Comparison of ENCODE assay signal across 1 cellular context in genomic region chr1:19987719-19988118, GRCh38.
TF ChIP-seq lines count a peak whose summit lies in the region.

No MANE protein-coding gene starts in this region.

TF ChIP-seq in HepG2, 621 proteins besides CTCF, POLR2A, EP300 and RAD21 (continued from another document and continues in another):
- TF ChIP-seq ZNF784 (CRISPR knock-in tag; IDR thresholded peaks at IDR 0.05; ENCODE audit: borderline replicate concordance) (no peak), SIN3B (IDR thresholded peaks at IDR 0.05; ENCODE audit: low read length) (no peak), NKX3-1 (CRISPR knock-in tag; IDR thresholded peaks at IDR 0.05) (peak; percentile 82; the same call in 1 of the 2 replicates), ZNF558 (CRISPR knock-in tag; IDR thresholded peaks at IDR 0.05; ENCODE audit: borderline replicate concordance) (no peak), ZNF878 (CRISPR knock-in tag; IDR thresholded peaks at IDR 0.05) (peak; percentile 69; the same call in 1 of the 2 replicates), KDM6A (CRISPR knock-in tag; IDR thresholded peaks at IDR 0.05; ENCODE audit: low read depth) (peak; percentile 65; the same call in 1 of the 2 replicates), SKI (IDR thresholded peaks at IDR 0.05; ENCODE audit: partially characterized antibody) (peak; percentile 99), GMEB1 (CRISPR knock-in tag; IDR thresholded peaks at IDR 0.05; ENCODE audit: borderline replicate concordance) (no peak), ZNF768 (CRISPR knock-in tag; IDR thresholded peaks at IDR 0.05) (no peak), ISL2 (CRISPR knock-in tag; IDR thresholded peaks at IDR 0.05) (peak; percentile 98), ZBTB25 (CRISPR knock-in tag; IDR thresholded peaks at IDR 0.05) (peak; percentile 88), ZNF83 (CRISPR knock-in tag; IDR thresholded peaks at IDR 0.05; ENCODE audit: borderline replicate concordance) (no peak), NR0B2 (CRISPR knock-in tag; IDR thresholded peaks at IDR 0.05) (no peak), HDAC2 (CRISPR knock-in tag; IDR thresholded peaks at IDR 0.05) (peak; percentile 91), MBD4 (IDR thresholded peaks at IDR 0.05; ENCODE audit: borderline replicate concordance, low read length) (no peak), RARA (CRISPR knock-in tag; IDR thresholded peaks at IDR 0.05) (peak; percentile 100), ATF4 (CRISPR knock-in tag; IDR thresholded peaks at IDR 0.05) (peak in 1 of 2 experiments; percentile 76; a peak in 2 of 4 replicates), KDM3A (CRISPR knock-in tag; IDR thresholded peaks at IDR 0.05; ENCODE audit: low read depth) (peak; percentile 36; the same call in 1 of the 2 replicates), FOXO4 (CRISPR knock-in tag; conservative IDR thresholded peaks at IDR 0.05) (no peak), SMAD3 (CRISPR knock-in tag; IDR thresholded peaks at IDR 0.05) (peak; percentile 53; the same call in 1 of the 2 replicates), ZNF569 (CRISPR knock-in tag; IDR thresholded peaks at IDR 0.05; ENCODE audit: borderline replicate concordance) (no peak), TGIF2 (CRISPR knock-in tag; IDR thresholded peaks at IDR 0.05) (0 out of 2 replicates have a peak, but pooled peaks have one; percentile 53)
- TF ChIP-seq, protein P1, sequence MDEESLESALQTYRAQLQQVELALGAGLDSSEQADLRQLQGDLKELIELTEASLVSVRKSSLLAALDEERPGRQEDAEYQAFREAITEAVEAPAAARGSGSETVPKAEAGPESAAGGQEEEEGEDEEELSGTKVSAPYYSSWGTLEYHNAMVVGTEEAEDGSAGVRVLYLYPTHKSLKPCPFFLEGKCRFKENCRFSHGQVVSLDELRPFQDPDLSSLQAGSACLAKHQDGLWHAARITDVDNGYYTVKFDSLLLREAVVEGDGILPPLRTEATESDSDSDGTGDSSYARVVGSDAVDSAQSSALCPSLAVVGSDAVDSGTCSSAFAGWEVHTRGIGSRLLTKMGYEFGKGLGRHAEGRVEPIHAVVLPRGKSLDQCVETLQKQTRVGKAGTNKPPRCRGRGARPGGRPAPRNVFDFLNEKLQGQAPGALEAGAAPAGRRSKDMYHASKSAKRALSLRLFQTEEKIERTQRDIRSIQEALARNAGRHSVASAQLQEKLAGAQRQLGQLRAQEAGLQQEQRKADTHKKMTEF (CRISPR knock-in tag; IDR thresholded peaks at IDR 0.05): peak; percentile 88
- TF ChIP-seq, protein P2, sequence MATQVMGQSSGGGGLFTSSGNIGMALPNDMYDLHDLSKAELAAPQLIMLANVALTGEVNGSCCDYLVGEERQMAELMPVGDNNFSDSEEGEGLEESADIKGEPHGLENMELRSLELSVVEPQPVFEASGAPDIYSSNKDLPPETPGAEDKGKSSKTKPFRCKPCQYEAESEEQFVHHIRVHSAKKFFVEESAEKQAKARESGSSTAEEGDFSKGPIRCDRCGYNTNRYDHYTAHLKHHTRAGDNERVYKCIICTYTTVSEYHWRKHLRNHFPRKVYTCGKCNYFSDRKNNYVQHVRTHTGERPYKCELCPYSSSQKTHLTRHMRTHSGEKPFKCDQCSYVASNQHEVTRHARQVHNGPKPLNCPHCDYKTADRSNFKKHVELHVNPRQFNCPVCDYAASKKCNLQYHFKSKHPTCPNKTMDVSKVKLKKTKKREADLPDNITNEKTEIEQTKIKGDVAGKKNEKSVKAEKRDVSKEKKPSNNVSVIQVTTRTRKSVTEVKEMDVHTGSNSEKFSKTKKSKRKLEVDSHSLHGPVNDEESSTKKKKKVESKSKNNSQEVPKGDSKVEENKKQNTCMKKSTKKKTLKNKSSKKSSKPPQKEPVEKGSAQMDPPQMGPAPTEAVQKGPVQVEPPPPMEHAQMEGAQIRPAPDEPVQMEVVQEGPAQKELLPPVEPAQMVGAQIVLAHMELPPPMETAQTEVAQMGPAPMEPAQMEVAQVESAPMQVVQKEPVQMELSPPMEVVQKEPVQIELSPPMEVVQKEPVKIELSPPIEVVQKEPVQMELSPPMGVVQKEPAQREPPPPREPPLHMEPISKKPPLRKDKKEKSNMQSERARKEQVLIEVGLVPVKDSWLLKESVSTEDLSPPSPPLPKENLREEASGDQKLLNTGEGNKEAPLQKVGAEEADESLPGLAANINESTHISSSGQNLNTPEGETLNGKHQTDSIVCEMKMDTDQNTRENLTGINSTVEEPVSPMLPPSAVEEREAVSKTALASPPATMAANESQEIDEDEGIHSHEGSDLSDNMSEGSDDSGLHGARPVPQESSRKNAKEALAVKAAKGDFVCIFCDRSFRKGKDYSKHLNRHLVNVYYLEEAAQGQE (IDR thresholded peaks at IDR 0.05; ENCODE audit: borderline replicate concordance in 1 of 2, low read depth in 1 of 2, low read length in 2 of 2): peak in 1 of 2 experiments; percentile 57; a peak in 1 of 4 replicates
- TF ChIP-seq, protein P3, sequence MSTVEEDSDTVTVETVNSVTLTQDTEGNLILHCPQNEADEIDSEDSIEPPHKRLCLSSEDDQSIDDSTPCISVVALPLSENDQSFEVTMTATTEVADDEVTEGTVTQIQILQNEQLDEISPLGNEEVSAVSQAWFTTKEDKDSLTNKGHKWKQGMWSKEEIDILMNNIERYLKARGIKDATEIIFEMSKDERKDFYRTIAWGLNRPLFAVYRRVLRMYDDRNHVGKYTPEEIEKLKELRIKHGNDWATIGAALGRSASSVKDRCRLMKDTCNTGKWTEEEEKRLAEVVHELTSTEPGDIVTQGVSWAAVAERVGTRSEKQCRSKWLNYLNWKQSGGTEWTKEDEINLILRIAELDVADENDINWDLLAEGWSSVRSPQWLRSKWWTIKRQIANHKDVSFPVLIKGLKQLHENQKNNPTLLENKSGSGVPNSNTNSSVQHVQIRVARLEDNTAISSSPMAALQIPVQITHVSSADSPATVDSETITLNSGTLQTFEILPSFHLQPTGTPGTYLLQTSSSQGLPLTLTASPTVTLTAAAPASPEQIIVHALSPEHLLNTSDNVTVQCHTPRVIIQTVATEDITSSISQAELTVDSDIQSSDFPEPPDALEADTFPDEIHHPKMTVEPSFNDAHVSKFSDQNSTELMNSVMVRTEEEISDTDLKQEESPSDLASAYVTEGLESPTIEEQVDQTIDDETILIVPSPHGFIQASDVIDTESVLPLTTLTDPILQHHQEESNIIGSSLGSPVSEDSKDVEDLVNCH (CRISPR knock-in tag; IDR thresholded peaks at IDR 0.05): no peak
- TF ChIP-seq, protein P4, sequence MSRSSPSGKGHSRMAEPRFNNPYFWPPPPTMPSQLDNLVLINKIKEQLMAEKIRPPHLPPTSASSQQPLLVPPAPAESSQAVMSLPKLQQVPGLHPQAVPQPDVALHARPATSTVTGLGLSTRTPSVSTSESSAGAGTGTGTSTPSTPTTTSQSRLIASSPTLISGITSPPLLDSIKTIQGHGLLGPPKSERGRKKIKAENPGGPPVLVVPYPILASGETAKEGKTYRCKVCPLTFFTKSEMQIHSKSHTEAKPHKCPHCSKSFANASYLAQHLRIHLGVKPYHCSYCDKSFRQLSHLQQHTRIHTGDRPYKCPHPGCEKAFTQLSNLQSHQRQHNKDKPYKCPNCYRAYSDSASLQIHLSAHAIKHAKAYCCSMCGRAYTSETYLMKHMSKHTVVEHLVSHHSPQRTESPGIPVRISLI (CRISPR knock-in tag; IDR thresholded peaks at IDR 0.05; ENCODE audit: borderline replicate concordance): peak; percentile 95
- TF ChIP-seq, protein P5, sequence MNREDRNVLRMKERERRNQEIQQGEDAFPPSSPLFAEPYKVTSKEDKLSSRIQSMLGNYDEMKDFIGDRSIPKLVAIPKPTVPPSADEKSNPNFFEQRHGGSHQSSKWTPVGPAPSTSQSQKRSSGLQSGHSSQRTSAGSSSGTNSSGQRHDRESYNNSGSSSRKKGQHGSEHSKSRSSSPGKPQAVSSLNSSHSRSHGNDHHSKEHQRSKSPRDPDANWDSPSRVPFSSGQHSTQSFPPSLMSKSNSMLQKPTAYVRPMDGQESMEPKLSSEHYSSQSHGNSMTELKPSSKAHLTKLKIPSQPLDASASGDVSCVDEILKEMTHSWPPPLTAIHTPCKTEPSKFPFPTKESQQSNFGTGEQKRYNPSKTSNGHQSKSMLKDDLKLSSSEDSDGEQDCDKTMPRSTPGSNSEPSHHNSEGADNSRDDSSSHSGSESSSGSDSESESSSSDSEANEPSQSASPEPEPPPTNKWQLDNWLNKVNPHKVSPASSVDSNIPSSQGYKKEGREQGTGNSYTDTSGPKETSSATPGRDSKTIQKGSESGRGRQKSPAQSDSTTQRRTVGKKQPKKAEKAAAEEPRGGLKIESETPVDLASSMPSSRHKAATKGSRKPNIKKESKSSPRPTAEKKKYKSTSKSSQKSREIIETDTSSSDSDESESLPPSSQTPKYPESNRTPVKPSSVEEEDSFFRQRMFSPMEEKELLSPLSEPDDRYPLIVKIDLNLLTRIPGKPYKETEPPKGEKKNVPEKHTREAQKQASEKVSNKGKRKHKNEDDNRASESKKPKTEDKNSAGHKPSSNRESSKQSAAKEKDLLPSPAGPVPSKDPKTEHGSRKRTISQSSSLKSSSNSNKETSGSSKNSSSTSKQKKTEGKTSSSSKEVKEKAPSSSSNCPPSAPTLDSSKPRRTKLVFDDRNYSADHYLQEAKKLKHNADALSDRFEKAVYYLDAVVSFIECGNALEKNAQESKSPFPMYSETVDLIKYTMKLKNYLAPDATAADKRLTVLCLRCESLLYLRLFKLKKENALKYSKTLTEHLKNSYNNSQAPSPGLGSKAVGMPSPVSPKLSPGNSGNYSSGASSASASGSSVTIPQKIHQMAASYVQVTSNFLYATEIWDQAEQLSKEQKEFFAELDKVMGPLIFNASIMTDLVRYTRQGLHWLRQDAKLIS (CRISPR knock-in tag; IDR thresholded peaks at IDR 0.05): 0 out of 2 replicates have a peak, but pooled peaks have one; percentile 44
- TF ChIP-seq, protein P6, sequence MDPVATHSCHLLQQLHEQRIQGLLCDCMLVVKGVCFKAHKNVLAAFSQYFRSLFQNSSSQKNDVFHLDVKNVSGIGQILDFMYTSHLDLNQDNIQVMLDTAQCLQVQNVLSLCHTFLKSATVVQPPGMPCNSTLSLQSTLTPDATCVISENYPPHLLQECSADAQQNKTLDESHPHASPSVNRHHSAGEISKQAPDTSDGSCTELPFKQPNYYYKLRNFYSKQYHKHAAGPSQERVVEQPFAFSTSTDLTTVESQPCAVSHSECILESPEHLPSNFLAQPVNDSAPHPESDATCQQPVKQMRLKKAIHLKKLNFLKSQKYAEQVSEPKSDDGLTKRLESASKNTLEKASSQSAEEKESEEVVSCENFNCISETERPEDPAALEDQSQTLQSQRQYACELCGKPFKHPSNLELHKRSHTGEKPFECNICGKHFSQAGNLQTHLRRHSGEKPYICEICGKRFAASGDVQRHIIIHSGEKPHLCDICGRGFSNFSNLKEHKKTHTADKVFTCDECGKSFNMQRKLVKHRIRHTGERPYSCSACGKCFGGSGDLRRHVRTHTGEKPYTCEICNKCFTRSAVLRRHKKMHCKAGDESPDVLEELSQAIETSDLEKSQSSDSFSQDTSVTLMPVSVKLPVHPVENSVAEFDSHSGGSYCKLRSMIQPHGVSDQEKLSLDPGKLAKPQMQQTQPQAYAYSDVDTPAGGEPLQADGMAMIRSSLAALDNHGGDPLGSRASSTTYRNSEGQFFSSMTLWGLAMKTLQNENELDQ (CRISPR knock-in tag; IDR thresholded peaks at IDR 0.05; ENCODE audit: borderline replicate concordance): no peak
